ENCODE assay signal across 12 cellular contexts in genomic region chr10:3126741-3127342, GRCh38. TPM values are rescaled to one million over a fixed set of nuclear protein-coding genes. Genes with fewer than 3 reads are reported as not detected.
A peak's percentile ranks its signal among the peaks of the same experiment; 100 is the strongest.
DNase-seq lines count a peak whose midpoint lies in the region; ATAC-seq and TF ChIP-seq lines count a peak whose summit lies in the region.
"Had no signal": no experiment of that assay in that cellular context is flagged by ENCODE, and none has a peak within 500 bp of the region (broad histone marks: within the 10 kb centered on the region; RNA-seq: fewer than 3 reads in every experiment).

No MANE protein-coding gene starts in this region.

- H3K27me3 Mint-ChIP-seq in effector memory CD8-positive, alpha-beta T cell, result no peaks in the 10 kb centered on the region
- no peaks in the 10 kb centered on the region for H3K27me3 Mint-ChIP-seq in CD8-positive, alpha-beta T cell (ENCODE audit: low read depth)
- H3K27me3 Mint-ChIP-seq: IgD-negative memory B cell had no signal

- H3K4ac ChIP-seq in mesenchymal stem cell (ENCODE audit: low read depth in 1 of 2, low read length in 2 of 2), result no peak overlapping the region

- H3K23ac ChIP-seq in mesenchymal stem cell (ENCODE audit: low read length in 2 of 2), result no peak overlapping the region

- H2BK15ac ChIP-seq in mesenchymal stem cell (ENCODE audit: low read depth, poor library complexity, severe bottlenecking), result no peak overlapping the region

- H3K36me3 ChIP-seq in breast epithelium, result no peaks in the 10 kb centered on the region
- H3K36me3 ChIP-seq in mesenchymal stem cell (ENCODE audit: control insufficient read depth in 1 of 2, insufficient read depth in 2 of 2, low read depth in 1 of 2, low read length in 2 of 2), result peaks cover 35 to 84% of the 10 kb centered on the region in 2 experiments
- peaks cover 2% of the 10 kb centered on the region for H3K36me3 ChIP-seq in CD8-positive, alpha-beta T cell (ENCODE audit: insufficient read depth, low read length)

- no peak for ATAC-seq in effector memory CD8-positive, alpha-beta T cell (replicated peaks)
- no peak for ATAC-seq in HG03460 (IDR thresholded peaks at IDR 0.05; ENCODE audit: unreplicated experiment)
- ATAC-seq in CD8-positive, alpha-beta T cell, result no peak

- peak overlapping the region; percentile 38 for H3K4me2 ChIP-seq in mesenchymal stem cell (ENCODE audit: low read length, poor library complexity, severe bottlenecking)

- H3K27ac ChIP-seq in breast epithelium (peak overlapping the region; percentile 13 to 57), mesenchymal stem cell (ENCODE audit: low read length, poor library complexity, severe bottlenecking) (peak overlapping the region; percentile 5)
- H3K27ac ChIP-seq in CD8-positive, alpha-beta T cell (ENCODE audit: low read depth, low read length), result no peak overlapping the region

- no peaks in the 10 kb centered on the region for H3K9me3 ChIP-seq in breast epithelium
- no peaks in the 10 kb centered on the region for H3K9me3 ChIP-seq in mesenchymal stem cell (ENCODE audit: control insufficient read depth, low read length)
- H3K9me3 ChIP-seq in CD8-positive, alpha-beta T cell (ENCODE audit: low read length), result no peaks in the 10 kb centered on the region

- no peak overlapping the region for H3K4me3 Mint-ChIP-seq in effector memory CD8-positive, alpha-beta T cell
- no peak overlapping the region for H3K4me3 Mint-ChIP-seq in CD8-positive, alpha-beta T cell
- H3K4me3 Mint-ChIP-seq: IgD-negative memory B cell had no signal

- no peak for TF ChIP-seq POLR2A in breast epithelium (IDR thresholded peaks at IDR 0.05)

- no peaks in the 10 kb centered on the region for H3K9me3 Mint-ChIP-seq in effector memory CD8-positive, alpha-beta T cell
- H3K9me3 Mint-ChIP-seq in CD8-positive, alpha-beta T cell, result no peaks in the 10 kb centered on the region

- no peak for TF ChIP-seq CTCF in breast epithelium (IDR thresholded peaks at IDR 0.05)
- TF ChIP-seq CTCF in CD8-positive, alpha-beta T cell (IDR thresholded peaks at IDR 0.05), result no peak

- no peak overlapping the region for H2BK120ac ChIP-seq in mesenchymal stem cell (ENCODE audit: low read depth, low read length)

- H4K91ac ChIP-seq in mesenchymal stem cell (ENCODE audit: low read length), result no peak overlapping the region

- POLR2A ChIA-PET in CD8-positive, alpha-beta T cell (lab: Charles Lee), result no interaction called here

- no peak overlapping the region for H2AK5ac ChIP-seq in mesenchymal stem cell (ENCODE audit: low read length, severe bottlenecking)

- CTCF ChIA-PET in CD8-positive, alpha-beta T cell (lab: Charles Lee), result no interaction called here

- H3K4me3 ChIP-seq in breast epithelium (peak overlapping the region in 1 of 3 donors; percentile 45), mesenchymal stem cell (ENCODE audit: insufficient read depth in 1 of 2, low read depth in 1 of 2, low read length in 2 of 2) (no peak overlapping the region)
- no peak overlapping the region for H3K4me3 ChIP-seq in CD8-positive, alpha-beta T cell (ENCODE audit: low read depth, low read length)
- H3K4me3 ChIP-seq: dorsolateral prefrontal cortex had no signal

- WGBS in mesenchymal stem cell, result 81% methylated on average over 24 of the region's 24 CpGs

- H3K27ac Mint-ChIP-seq in effector memory CD8-positive, alpha-beta T cell, result no peak overlapping the region
- no peak overlapping the region for H3K27ac Mint-ChIP-seq in CD8-positive, alpha-beta T cell
- H3K27ac Mint-ChIP-seq: IgD-negative memory B cell had no signal

- no peak overlapping the region for H2AFZ ChIP-seq in mesenchymal stem cell (ENCODE audit: low read depth, low read length)

- no peak overlapping the region for H2BK12ac ChIP-seq in mesenchymal stem cell (ENCODE audit: low read length in 2 of 2)

- peaks cover 31% of the 10 kb centered on the region for H3K79me1 ChIP-seq in mesenchymal stem cell (replicated peaks; ENCODE audit: low read length, poor library complexity, severe bottlenecking)

- H3K18ac ChIP-seq in mesenchymal stem cell (ENCODE audit: low read depth in 1 of 2, low read length in 2 of 2), result no peak overlapping the region

- H3K36me3 Mint-ChIP-seq in effector memory CD8-positive, alpha-beta T cell (ENCODE audit: insufficient read depth), result peaks cover 36% of the 10 kb centered on the region
- H3K36me3 Mint-ChIP-seq in CD8-positive, alpha-beta T cell, result peaks cover 54% of the 10 kb centered on the region

- H4K8ac ChIP-seq in mesenchymal stem cell (ENCODE audit: low read length), result no peak overlapping the region

- no peak overlapping the region for H3K9ac ChIP-seq in mesenchymal stem cell (ENCODE audit: low read length)

- peak overlapping the region in 1 of 2 experiments; percentile 61 for H3K14ac ChIP-seq in mesenchymal stem cell (ENCODE audit: low read length in 2 of 2)

- intact Hi-C loops in breast epithelium (cut with DNase I; ENCODE audit: low total_unique reads), result no loop called here
- intact Hi-C loops in CD8-positive, alpha-beta T cell (cut with DNase I, micrococcal nuclease), result no loop called here

- H2BK5ac ChIP-seq in mesenchymal stem cell (ENCODE audit: low read depth, low read length, poor library complexity, severe bottlenecking), result no peak overlapping the region

- H3K4me1 ChIP-seq in breast epithelium (peaks cover 0 to 9% of the 10 kb centered on the region in 2 donors), mesenchymal stem cell (ENCODE audit: control insufficient read depth, insufficient read depth, low read depth, low read length) (peaks cover 29% of the 10 kb centered on the region)
- no peaks in the 10 kb centered on the region for H3K4me1 ChIP-seq in CD8-positive, alpha-beta T cell (ENCODE audit: insufficient read depth, low read length)

- H3K27me3 ChIP-seq in breast epithelium (no peaks in the 10 kb centered on the region), mesenchymal stem cell (ENCODE audit: control insufficient read depth in 1 of 2, insufficient read depth in 1 of 2, low read length in 2 of 2) (no peaks in the 10 kb centered on the region)
- no peaks in the 10 kb centered on the region for H3K27me3 ChIP-seq in CD8-positive, alpha-beta T cell (ENCODE audit: insufficient read depth, low read length)
- H3K27me3 ChIP-seq: dorsolateral prefrontal cortex had no signal

- peaks cover 0 to 3% of the 10 kb centered on the region in 2 donors for H3K4me1 Mint-ChIP-seq in effector memory CD8-positive, alpha-beta T cell (ENCODE audit: low read depth in 2 of 2)
- no peaks in the 10 kb centered on the region for H3K4me1 Mint-ChIP-seq in CD8-positive, alpha-beta T cell (ENCODE audit: low read depth)
- H3K4me1 Mint-ChIP-seq: IgD-negative memory B cell had no signal

- DNase-seq in COR-L47 (lab: John Stamatoyannopoulos, UW), result peak; percentile 81
- peak; percentile 61 for DNase-seq in NCI-H2107 (lab: John Stamatoyannopoulos, UW)
- peak in 1 of 2 donors; percentile 52 for DNase-seq in breast epithelium (ENCODE audit: low spot score in 2 of 2)
- peak; percentile 14 for DNase-seq in mesenchymal stem cell
- DNase-seq in effector memory CD8-positive, alpha-beta T cell, result no peak
- DNase-seq in CD8-positive, alpha-beta T cell, result no peak
- no peak for DNase-seq in NCI-H446 (lab: John Stamatoyannopoulos, UW)
- DNase-seq: activated T-cell treated with anti-CD3 and anti-CD28 coated beads, Interleukin-2, amount 50 U/mL, for 48 hours; SW 1271 had no signal

RNA-seq across cellular contexts. Expression of gene PITRM1, which starts 45.7 kb away (rescaled TPM):
- total RNA-seq in breast epithelium, result 10 to 100 TPM; 64.9 to 76.0 (median 75.8) TPM
- polyA plus RNA-seq in mesenchymal stem cell (2013, experiment 1 of 2), result 53.6 TPM
- 50.9 TPM for polyA plus RNA-seq in mesenchymal stem cell (2013, experiment 2 of 2)
- total RNA-seq in CD8-positive, alpha-beta T cell, result 10 to 100 TPM; 73.5 to 82.5 TPM

RNA-seq across cellular contexts. Expression of gene PFKP, which starts 59.5 kb away (rescaled TPM):
- 10 to 100 TPM; 16.0 to 37.0 (median 32.9) TPM for total RNA-seq in breast epithelium
- polyA plus RNA-seq in mesenchymal stem cell (2013, experiment 1 of 2), result 57.2 TPM
- 54.3 TPM for polyA plus RNA-seq in mesenchymal stem cell (2013, experiment 2 of 2)
- 10 to 100 TPM; 35.9 to 36.5 TPM for total RNA-seq in CD8-positive, alpha-beta T cell

Comparison
In these comparisons a context has a peak if more than half of its experiments do, and no peak if none do; other contexts are left out.
1. DNase-seq: peak in COR-L47 (single experiment), NCI-H2107 (single experiment) and mesenchymal stem cell (single experiment); none in effector memory CD8-positive, alpha-beta T cell (0 of 3), CD8-positive, alpha-beta T cell (0 of 7) and NCI-H446 (0 of 2).